21 cellular contexts compared by ENCODE assay signal in the genomic region with DNA sequence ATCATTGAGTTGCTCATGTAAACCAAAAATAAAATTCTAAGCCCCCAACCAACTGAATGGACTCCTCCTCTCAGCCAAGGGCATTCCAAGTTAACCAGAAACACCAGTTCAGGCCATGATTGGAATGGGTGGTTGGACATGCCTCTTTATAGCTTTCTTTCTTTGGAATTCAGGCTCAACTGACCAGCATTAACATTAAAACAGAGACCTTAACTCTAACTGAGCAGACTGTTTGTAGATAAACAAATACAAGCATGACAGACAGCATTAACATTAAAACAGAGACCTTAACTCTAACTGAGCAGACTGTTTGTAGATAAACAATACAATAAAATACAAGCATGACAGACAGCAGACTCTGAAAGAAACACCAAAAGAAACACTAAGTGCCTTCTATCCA.
DNase-seq lines count a peak whose midpoint lies in the region; ATAC-seq and FAIRE-seq lines count a peak whose summit lies in the region.
"Had no signal": no experiment of that assay in that cellular context is flagged by ENCODE, and none has a peak within 500 bp of the region (broad histone marks: within the 10 kb centered on the region; RNA-seq: fewer than 3 reads in every experiment).

No MANE protein-coding gene starts in this region.

- H3K36me3 ChIP-seq in HAP-1 (replicated peaks) (no peaks in the 10 kb centered on the region), NT2/D1 (ENCODE audit: insufficient read depth, insufficient read length, low read length) (no peaks in the 10 kb centered on the region)
- H3K36me3 ChIP-seq: BE2C had no signal

- in situ Hi-C loops in HAP-1 (cut with MboI; ENCODE audit: low sequenced_read_pairs): no loop called here

- H3K27me3 ChIP-seq in HAP-1 (ENCODE audit: low read depth): no peaks in the 10 kb centered on the region
- no peaks in the 10 kb centered on the region for H3K27me3 ChIP-seq in NT2/D1 (ENCODE audit: insufficient read depth, insufficient read length)
- H3K27me3 ChIP-seq: BE2C had no signal

- H3K9me3 ChIP-seq in HAP-1 (no peaks in the 10 kb centered on the region; the same call in 1 of the 2 replicates), NT2/D1 (ENCODE audit: insufficient read depth, low read length) (peaks cover 10% of the 10 kb centered on the region; the same call in 1 of the 2 replicates)
- H3K9me3 ChIP-seq: BE2C, Caco-2 had no signal

- DNase-seq in HAP-1 (ENCODE audit: low spot score in 2 of 2) (peak; percentile 23 to 52), NT2/D1 (ENCODE audit: low read depth, low spot score) (peak; percentile 56), iPS DF 19.7 (ENCODE audit: low read depth, low spot score) (peak; percentile 47), RCC 7860 (ENCODE audit: low spot score) (no peak)
- DNase-seq in activated CD4-positive, alpha-beta T cell treated with anti-CD3 and anti-CD28 coated beads for 1 hour: no peak
- DNase-seq in stimulated activated CD4-positive, alpha-beta T cell treated with anti-CD3 and anti-CD28 coated beads, Interleukin-4, amount 100 ng/mL, for 4 hours: no peak
- DNase-seq: ACHN; BE2C; C1 segment of cervical spinal cord; Caco-2; CD4-positive, CD25-positive, alpha-beta regulatory T cell; CD8-positive, alpha-beta memory T cell; DMS153; DMS79; GF-D8; IMR-90 had no signal

- no peak for ATAC-seq in GM18867 (IDR thresholded peaks at IDR 0.05; ENCODE audit: unreplicated experiment)
- ATAC-seq: K562 had no signal

- H3K4me1 ChIP-seq in HAP-1: peaks cover 23% of the 10 kb centered on the region
- H3K4me1 ChIP-seq in NT2/D1 (ENCODE audit: insufficient read depth, insufficient read length): no peaks in the 10 kb centered on the region
- H3K4me1 ChIP-seq: BE2C, Caco-2 had no signal

- no peak overlapping the region for H3K9ac ChIP-seq in NT2/D1 (ENCODE audit: insufficient read length, low read depth)

- H3K4me3 ChIP-seq in HAP-1: no peak overlapping the region
- no peak overlapping the region for H3K4me3 ChIP-seq in NT2/D1 (ENCODE audit: insufficient read length, low read depth)
- H3K4me3 ChIP-seq: K562 had no signal

- FAIRE-seq in RCC 7860 (lab: Jason Lieb, UNC): no peak
- FAIRE-seq: A204.1, GM19239, H54, K562 had no signal

Comparison
In these comparisons a context has a peak if more than half of its experiments do, and no peak if none do; other contexts are left out.
1. DNase-seq: peak in HAP-1 (2 of 2), NT2/D1 (single experiment) and iPS DF 19.7 (single experiment); none in RCC 7860 (single experiment), activated CD4-positive, alpha-beta T cell treated with anti-CD3 and anti-CD28 coated beads for 1 hour (single experiment) and stimulated activated CD4-positive, alpha-beta T cell treated with anti-CD3 and anti-CD28 coated beads, Interleukin-4, amount 100 ng/mL, for 4 hours (0 of 2).